In genomic region chr1:30868833-30869435, GRCh38 we compare ENCODE assay signal across 14 cellular contexts. TPM values are rescaled to one million over a fixed set of nuclear protein-coding genes. Genes with fewer than 3 reads are reported as not detected.
DNase-seq lines count a peak whose midpoint lies in the region; ATAC-seq, FAIRE-seq and TF ChIP-seq lines count a peak whose summit lies in the region.
"Had no signal": no experiment of that assay in that cellular context is flagged by ENCODE, and none has a peak within 500 bp of the region (broad histone marks: within the 10 kb centered on the region; RNA-seq: fewer than 3 reads in every experiment).

No MANE protein-coding gene starts in this region.

- TF ChIP-seq POLR2A in breast epithelium (IDR thresholded peaks at IDR 0.05): no peak

- H3K27ac ChIP-seq in kidney (ENCODE audit: low read depth in 2 of 2, low read length in 2 of 2) (no peak overlapping the region), pancreas (no peak overlapping the region), breast epithelium (no peak overlapping the region)
- H3K27ac ChIP-seq: thoracic aorta had no signal

- ATAC-seq in GM19438 (IDR thresholded peaks at IDR 0.05; ENCODE audit: low read depth, unreplicated experiment): peak; percentile 67
- ATAC-seq in pancreas: no peak
- no peak for ATAC-seq in GM21515 (IDR thresholded peaks at IDR 0.05; ENCODE audit: unreplicated experiment)

- peaks cover 0 to 4% of the 10 kb centered on the region in 2 donors for H3K36me3 ChIP-seq in kidney (ENCODE audit: control insufficient read depth in 1 of 2, insufficient read depth in 2 of 2, low read length in 2 of 2)
- no peaks in the 10 kb centered on the region for H3K36me3 ChIP-seq in pancreas
- no peaks in the 10 kb centered on the region for H3K36me3 ChIP-seq in breast epithelium

- H3K4me3 ChIP-seq in GM12865 (ENCODE audit: low read depth, low read length) (no peak overlapping the region), kidney (ENCODE audit: low read length in 2 of 2) (no peak overlapping the region), pancreas (no peak overlapping the region), breast epithelium (no peak overlapping the region)
- H3K4me3 ChIP-seq: thoracic aorta had no signal

- TF ChIP-seq CTCF in GM12865 (IDR thresholded peaks at IDR 0.05; ENCODE audit: insufficient read depth, low read depth, low read length, missing control alignments): no peak
- no peak for TF ChIP-seq CTCF in kidney (IDR thresholded peaks at IDR 0.05; ENCODE audit: borderline replicate concordance, extremely low read depth, insufficient read depth)
- TF ChIP-seq CTCF in pancreas (IDR thresholded peaks at IDR 0.05): no peak
- TF ChIP-seq CTCF in breast epithelium (IDR thresholded peaks at IDR 0.05): no peak

- peak; percentile 86 for DNase-seq in GM12865 (ENCODE audit: low read depth)
- peak; percentile 32 for DNase-seq in NOMO-1 treated with dmso at 0.1 percent for 144 hours (lab: John Stamatoyannopoulos, UW; ENCODE audit: unreplicated experiment)
- DNase-seq in kidney: peak; percentile 43
- DNase-seq in pancreas: no peak
- DNase-seq in breast epithelium (ENCODE audit: low spot score in 2 of 2): no peak
- DNase-seq: cortex of kidney, NCI-H187, NCI-H82, SK-N-SH had no signal

- intact Hi-C loops in kidney (cut with DNase I): no loop called here
- intact Hi-C loops in pancreas (cut with DNase I): no loop called here
- intact Hi-C loops in breast epithelium (cut with DNase I; ENCODE audit: low total_unique reads): loop anchor here (10.0 kb wide), 1 partner anchor 1934 kb away; no protein-coding TSS in a partner anchor

- WGBS in pancreas, 2 donors: 87 to 93% methylated on average over 13 of the region's 13 CpGs

- no peak overlapping the region for H3K9ac ChIP-seq in kidney (ENCODE audit: low read length in 2 of 2)
- H3K9ac ChIP-seq: SK-N-SH had no signal

- FAIRE-seq in kidney (lab: Jason Lieb, UNC) (no peak), pancreas (lab: Jason Lieb, UNC) (no peak)

- H3K4me1 ChIP-seq in kidney (ENCODE audit: control insufficient read depth in 1 of 2, insufficient read depth in 1 of 2, low read depth in 1 of 2, low read length in 2 of 2) (no peaks in the 10 kb centered on the region), pancreas (no peaks in the 10 kb centered on the region), breast epithelium (no peaks in the 10 kb centered on the region)

- H3K27me3 ChIP-seq in pancreas: no peaks in the 10 kb centered on the region
- H3K27me3 ChIP-seq in breast epithelium: no peaks in the 10 kb centered on the region

- H3K9me3 ChIP-seq in kidney (ENCODE audit: control insufficient read depth in 1 of 2, low read length in 2 of 2) (peaks cover 0 to 10% of the 10 kb centered on the region in 2 donors), pancreas (no peaks in the 10 kb centered on the region), breast epithelium (peaks cover 12 to 14% of the 10 kb centered on the region in 2 donors)
- H3K9me3 ChIP-seq: thoracic aorta had no signal

RNA-seq across cellular contexts. Expression of gene SDC3, which starts 39.6 kb away (rescaled TPM):
- total RNA-seq in kidney (58.7 TPM), pancreas (10 to 100 TPM in 2 of 6 donors, 1 to 10 TPM in 4; 5.6 to 18.9 (median 7.6) TPM), breast epithelium (10 to 100 TPM; 16.5 to 37.8 (median 26.2) TPM)
- polyA plus RNA-seq in kidney (ENCODE audit: insufficient read depth, low read depth, low replicate concordance) (11.0 TPM), pancreas (1 to 10 TPM; 4.2 to 8.3 TPM)
- polyA plus RNA-seq: CD8-positive, alpha-beta memory T cell; IgD-negative memory B cell had no signal

Comparison
In these comparisons a context has a peak if more than half of its experiments do, and no peak if none do; other contexts are left out.
1. DNase-seq: peak in GM12865 (single experiment), NOMO-1 treated with dmso at 0.1 percent for 144 hours (single experiment) and kidney (single experiment); none in pancreas (0 of 6) and breast epithelium (0 of 2).